ENCODE assay signal across 9 cellular contexts in genomic region chr17:50661348-50661747, GRCh38. TPM values are rescaled to one million over a fixed set of nuclear protein-coding genes. Genes with fewer than 3 reads are reported as not detected.
A peak's percentile ranks its signal among the peaks of the same experiment; 100 is the strongest.
DNase-seq lines count a peak whose midpoint lies in the region; ATAC-seq and TF ChIP-seq lines count a peak whose summit lies in the region.
"Had no signal": no experiment of that assay in that cellular context is flagged by ENCODE, and none has a peak within 500 bp of the region (broad histone marks: within the 10 kb centered on the region; RNA-seq: fewer than 3 reads in every experiment).

No MANE protein-coding gene starts in this region.

- TF ChIP-seq CTCF in SK-N-SH (IDR thresholded peaks at IDR 0.05) = no peak
- TF ChIP-seq CTCF in esophagus squamous epithelium (IDR thresholded peaks at IDR 0.05) = no peak

- CTCF ChIA-PET in SK-N-SH (lab: Yijun Ruan, JAX) = interaction anchor here (0.9 to 5.5 kb wide), 14 partner anchors 11 to 110 kb away, joined by 3 to 38 read pairs (median 6); partner anchors contain the start of gene ABCC3

- no peaks in the 10 kb centered on the region for H3K27me3 ChIP-seq in SK-N-SH (ENCODE audit: insufficient read depth)
- H3K27me3 ChIP-seq in esophagus squamous epithelium = no peaks in the 10 kb centered on the region

- H2AFZ ChIP-seq in SK-N-SH (ENCODE audit: low read depth) = no peak overlapping the region

- H3K27ac ChIP-seq in SK-N-SH (ENCODE audit: low read depth in 2 of 2, low read length in 1 of 2) (peak overlapping the region; percentile 77), esophagus squamous epithelium (peak overlapping the region; percentile 73 to 84 (median 82))

- peak overlapping the region; percentile 56 for H3K4me2 ChIP-seq in SK-N-SH

- TF ChIP-seq EP300 in SK-N-SH (IDR thresholded peaks at IDR 0.05; ENCODE audit: borderline replicate concordance in 1 of 2, low read depth in 1 of 2, low read length in 1 of 2) = no peak

- no peak for TF ChIP-seq RAD21 in SK-N-SH (IDR thresholded peaks at IDR 0.05; ENCODE audit: low read length)

- H3K9ac ChIP-seq in SK-N-SH = peak overlapping the region; percentile 31; the same call in 1 of the 2 replicates

- H4K20me1 ChIP-seq in SK-N-SH (ENCODE audit: insufficient read depth) = no peaks in the 10 kb centered on the region

- H3K4me3 ChIP-seq in SK-N-SH (ENCODE audit: low read depth in 2 of 2, low read length in 1 of 2) (no peak overlapping the region), esophagus squamous epithelium (no peak overlapping the region)

- peaks cover 38% of the 10 kb centered on the region for H3F3A ChIP-seq in SK-N-SH (replicated peaks; ENCODE audit: insufficient read depth)

- intact Hi-C loops in esophagus squamous epithelium (cut with DNase I) = no loop called here

- H3K27ac Mint-ChIP-seq in T-helper 2 cell treated with Interferon-gamma antibody and Interleukin-4, amounts not matched to agents 5 μg/mL and 100 μg/mL, for 36 hours = peak overlapping the region; percentile 86
- H3K27ac Mint-ChIP-seq in stimulated activated memory B cell treated with anti-CD40 and anti-IgM and Interleukin-4, amounts not matched to agents 10 μg/mL and 1 μg/mL and 100 μg/mL, for 72 hours = peak overlapping the region; percentile 48
- H3K27ac Mint-ChIP-seq in effector memory CD8-positive, alpha-beta T cell = peak overlapping the region in 1 of 2 donors; percentile 41
- H3K27ac Mint-ChIP-seq: T-cell had no signal

- H3K9me2 ChIP-seq in SK-N-SH = no peaks in the 10 kb centered on the region

- H3K9me3 ChIP-seq in SK-N-SH (no peaks in the 10 kb centered on the region), esophagus squamous epithelium (no peaks in the 10 kb centered on the region)

- H3K36me3 Mint-ChIP-seq in T-helper 2 cell treated with Interferon-gamma antibody and Interleukin-4, amounts not matched to agents 5 μg/mL and 100 μg/mL, for 36 hours (ENCODE audit: low read depth) = no peaks in the 10 kb centered on the region
- H3K36me3 Mint-ChIP-seq in stimulated activated memory B cell treated with anti-CD40 and anti-IgM and Interleukin-4, amounts not matched to agents 10 μg/mL and 1 μg/mL and 100 μg/mL, for 72 hours = no peaks in the 10 kb centered on the region
- H3K36me3 Mint-ChIP-seq in effector memory CD8-positive, alpha-beta T cell (ENCODE audit: insufficient read depth) = no peaks in the 10 kb centered on the region
- H3K36me3 Mint-ChIP-seq: T-cell had no signal

- H3K36me3 ChIP-seq in SK-N-SH (replicated peaks in 1 of 2; ENCODE audit: control insufficient read depth in 1 of 2, insufficient read depth in 2 of 2, low read length in 1 of 2) = peaks cover 10 to 22% of the 10 kb centered on the region in 2 experiments
- H3K36me3 ChIP-seq in esophagus squamous epithelium = no peaks in the 10 kb centered on the region

- 51% methylated on average over 5 of the region's 5 CpGs for WGBS in SK-N-SH (ENCODE audit: low lambda C conversion rate)
- 55 to 76% methylated on average over 3 to 5 of the region's 5 CpGs for WGBS in esophagus squamous epithelium, 2 donors

- H3K4me1 Mint-ChIP-seq in T-helper 2 cell treated with Interferon-gamma antibody and Interleukin-4, amounts not matched to agents 5 μg/mL and 100 μg/mL, for 36 hours (ENCODE audit: low read depth) = peaks cover 15% of the 10 kb centered on the region
- H3K4me1 Mint-ChIP-seq in stimulated activated memory B cell treated with anti-CD40 and anti-IgM and Interleukin-4, amounts not matched to agents 10 μg/mL and 1 μg/mL and 100 μg/mL, for 72 hours = peaks cover 10% of the 10 kb centered on the region
- peaks cover 3% of the 10 kb centered on the region in 2 donors for H3K4me1 Mint-ChIP-seq in effector memory CD8-positive, alpha-beta T cell (ENCODE audit: low read depth in 2 of 2)

- POLR2A ChIA-PET in SK-N-SH (lab: Yijun Ruan, JAX) = interaction anchor here (1.1 kb wide), 1 partner anchor 383 kb away, joined by 3 read pairs; no protein-coding TSS in a partner anchor

- peaks cover 3% of the 10 kb centered on the region; the same call in 1 of the 2 replicates for H3K79me2 ChIP-seq in SK-N-SH (ENCODE audit: insufficient read depth)

- H3K27me3 Mint-ChIP-seq in T-helper 2 cell treated with Interferon-gamma antibody and Interleukin-4, amounts not matched to agents 5 μg/mL and 100 μg/mL, for 36 hours (ENCODE audit: low read depth) = no peaks in the 10 kb centered on the region
- H3K27me3 Mint-ChIP-seq in stimulated activated memory B cell treated with anti-CD40 and anti-IgM and Interleukin-4, amounts not matched to agents 10 μg/mL and 1 μg/mL and 100 μg/mL, for 72 hours = peaks cover 53% of the 10 kb centered on the region
- peaks cover 17 to 36% of the 10 kb centered on the region in 2 donors for H3K27me3 Mint-ChIP-seq in effector memory CD8-positive, alpha-beta T cell

- no peak for ATAC-seq in stimulated activated memory B cell treated with anti-CD40 and anti-IgM and Interleukin-4, amounts not matched to agents 10 μg/mL and 1 μg/mL and 100 μg/mL, for 72 hours
- ATAC-seq in GM21576 (IDR thresholded peaks at IDR 0.05; ENCODE audit: unreplicated experiment) = no peak
- ATAC-seq in effector memory CD8-positive, alpha-beta T cell (replicated peaks) = no peak
- ATAC-seq in HG03095 (IDR thresholded peaks at IDR 0.05; ENCODE audit: unreplicated experiment) = no peak
- ATAC-seq: T-cell had no signal

- peak overlapping the region; percentile 52 for H3K4me3 Mint-ChIP-seq in T-helper 2 cell treated with Interferon-gamma antibody and Interleukin-4, amounts not matched to agents 5 μg/mL and 100 μg/mL, for 36 hours
- no peak overlapping the region for H3K4me3 Mint-ChIP-seq in stimulated activated memory B cell treated with anti-CD40 and anti-IgM and Interleukin-4, amounts not matched to agents 10 μg/mL and 1 μg/mL and 100 μg/mL, for 72 hours
- H3K4me3 Mint-ChIP-seq in effector memory CD8-positive, alpha-beta T cell = no peak overlapping the region
- H3K4me3 Mint-ChIP-seq: T-cell had no signal

- no peak for DNase-seq in T-helper 2 cell treated with Interferon-gamma antibody and Interleukin-4, amounts not matched to agents 5 μg/mL and 100 μg/mL, for 36 hours (ENCODE audit: low spot score)
- DNase-seq in T-helper 2 cell (no peak), SK-N-SH (no peak), esophagus squamous epithelium (lab: John Stamatoyannopoulos, UW) (no peak)
- no peak for DNase-seq in effector memory CD8-positive, alpha-beta T cell
- DNase-seq: T-cell had no signal

- H3K4me1 ChIP-seq in SK-N-SH (ENCODE audit: control insufficient read depth in 1 of 2, insufficient read depth in 2 of 2, low read depth in 1 of 2, low read length in 1 of 2) (peaks cover 39 to 44% of the 10 kb centered on the region in 2 experiments), esophagus squamous epithelium (peaks cover 24 to 56% (median 38%) of the 10 kb centered on the region in 3 donors)

- TF ChIP-seq POLR2A in esophagus squamous epithelium (IDR thresholded peaks at IDR 0.05) = no peak

- no peaks in the 10 kb centered on the region for H3K9me3 Mint-ChIP-seq in T-helper 2 cell treated with Interferon-gamma antibody and Interleukin-4, amounts not matched to agents 5 μg/mL and 100 μg/mL, for 36 hours
- no peaks in the 10 kb centered on the region for H3K9me3 Mint-ChIP-seq in stimulated activated memory B cell treated with anti-CD40 and anti-IgM and Interleukin-4, amounts not matched to agents 10 μg/mL and 1 μg/mL and 100 μg/mL, for 72 hours
- no peaks in the 10 kb centered on the region for H3K9me3 Mint-ChIP-seq in effector memory CD8-positive, alpha-beta T cell
- H3K9me3 Mint-ChIP-seq: T-cell had no signal

TF ChIP-seq in SK-N-SH, 30 proteins besides CTCF, POLR2A, EP300 and RAD21 (continues in another document):
- no peak for TF ChIP-seq NRF1 (IDR thresholded peaks at IDR 0.05; ENCODE audit: low read depth, low read length)
- TF ChIP-seq SIN3A (IDR thresholded peaks at IDR 0.05; ENCODE audit: borderline replicate concordance, low read depth, low read length) = no peak
- TF ChIP-seq TCF12 (IDR thresholded peaks at IDR 0.05) = no peak
- TF ChIP-seq RFX5 (IDR thresholded peaks at IDR 0.05; ENCODE audit: low read length) = no peak
- TF ChIP-seq MXI1 (IDR thresholded peaks at IDR 0.05; ENCODE audit: low read depth, low read length) = no peak
- no peak for TF ChIP-seq RXRA (IDR thresholded peaks at IDR 0.05; ENCODE audit: borderline replicate concordance, low read depth)
- TF ChIP-seq USF1 (IDR thresholded peaks at IDR 0.05; ENCODE audit: borderline replicate concordance, low read depth) = no peak
- TF ChIP-seq TAF1 (IDR thresholded peaks at IDR 0.05; ENCODE audit: borderline replicate concordance, low read depth, low read length) = no peak
- TF ChIP-seq FOSL2 (IDR thresholded peaks at IDR 0.05; ENCODE audit: borderline replicate concordance, low read depth) = no peak
- no peak for TF ChIP-seq EZH2phosphoT487 (IDR thresholded peaks at IDR 0.05; ENCODE audit: borderline replicate concordance, low read depth)
- TF ChIP-seq MEF2A (IDR thresholded peaks at IDR 0.05; ENCODE audit: borderline replicate concordance, low read depth) = no peak

RNA-seq across cellular contexts. Expression of gene ABCC3, which starts 26.7 kb away (rescaled TPM):
- polyA plus RNA-seq in SK-N-SH (2012; rRNA removed) = 185 and 209 TPM in 2 replicates
- 29.0 and 41.5 TPM in 2 replicates for polyA plus RNA-seq in SK-N-SH (2012; cell fraction: cytosol; rRNA removed)
- 1,427 and 1,497 TPM in 2 replicates for polyA plus RNA-seq in SK-N-SH (2012; cell fraction: nucleus; rRNA removed)
- total RNA-seq in esophagus squamous epithelium = 10 to 100 TPM; 19.6 to 93.7 (median 34.1) TPM

RNA-seq across cellular contexts. Expression of gene ANKRD40, which starts 46.4 kb away (rescaled TPM):
- 33.6 and 46.3 TPM in 2 replicates for polyA plus RNA-seq in SK-N-SH (2012; rRNA removed)
- polyA plus RNA-seq in SK-N-SH (2012; cell fraction: cytosol; rRNA removed) = 43.8 and 47.2 TPM in 2 replicates
- 20.8 and 38.1 TPM in 2 replicates for polyA plus RNA-seq in SK-N-SH (2012; cell fraction: nucleus; rRNA removed)
- 10 to 100 TPM; 10.7 to 34.9 (median 17.9) TPM for total RNA-seq in esophagus squamous epithelium

RNA-seq across cellular contexts. Expression of gene LUC7L3, which starts 58.1 kb away (rescaled TPM):
- polyA plus RNA-seq in SK-N-SH (2012; rRNA removed) = 154 and 164 TPM in 2 replicates
- 52.9 and 60.7 TPM in 2 replicates for polyA plus RNA-seq in SK-N-SH (2012; cell fraction: cytosol; rRNA removed)
- 1,155 and 1,243 TPM in 2 replicates for polyA plus RNA-seq in SK-N-SH (2012; cell fraction: nucleus; rRNA removed)
- total RNA-seq in esophagus squamous epithelium = 10 to 100 TPM; 18.0 to 95.2 (median 31.5) TPM
